1 cellular context compared by ENCODE assay signal in the genomic region with DNA sequence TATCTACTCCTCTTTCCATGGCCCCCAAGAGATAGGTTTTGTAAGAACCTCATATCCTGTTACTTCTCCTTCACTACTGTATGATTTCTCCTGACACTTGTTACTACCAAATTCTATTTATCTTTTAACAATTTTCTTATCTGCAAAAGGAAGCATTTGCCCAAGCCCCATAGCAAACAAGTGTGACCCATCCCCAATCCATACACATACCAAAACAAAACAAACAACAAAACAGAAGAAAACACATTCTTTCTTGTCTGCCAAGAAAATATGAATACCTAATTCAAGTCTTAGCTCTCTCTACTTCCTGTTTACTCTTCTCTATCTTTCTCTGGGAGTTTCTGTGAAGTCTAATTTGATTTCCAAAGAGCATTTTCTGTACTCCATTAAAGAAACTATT.
A peak's percentile ranks its signal among the peaks of the same experiment; 100 is the strongest.
TF ChIP-seq lines count a peak whose summit lies in the region.

No MANE protein-coding gene starts in this region.

TF ChIP-seq in A549, 52 proteins besides CTCF, POLR2A, EP300 and RAD21 (continued from another document):
- peak; percentile 54 for TF ChIP-seq GATA3 (IDR thresholded peaks at IDR 0.05; ENCODE audit: borderline replicate concordance)
- TF ChIP-seq E2F6 (IDR thresholded peaks at IDR 0.05; ENCODE audit: borderline replicate concordance, low read depth): no peak
- peak; percentile 87 for TF ChIP-seq RARB (CRISPR knock-in tag; IDR thresholded peaks at IDR 0.05)
